In the genomic region with DNA sequence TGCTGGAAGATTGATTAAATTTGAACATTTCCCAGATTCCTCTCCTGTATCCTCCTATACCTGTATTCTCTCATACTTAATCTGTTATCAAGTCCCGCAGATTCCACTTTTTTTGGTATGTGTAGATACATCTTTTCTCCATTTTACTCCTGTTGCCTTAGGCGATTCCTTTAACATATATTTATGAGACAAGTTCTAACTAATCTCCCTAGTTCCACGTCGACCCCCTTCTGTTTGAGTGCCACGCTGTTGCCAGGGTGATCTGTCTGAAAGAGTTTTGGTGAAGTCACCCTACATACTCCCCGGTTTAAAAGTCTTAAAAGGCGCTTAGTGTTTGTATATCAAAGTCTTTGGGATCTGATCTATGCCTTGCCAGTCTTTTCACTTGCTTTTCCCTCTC, we compare ENCODE assay signal across 11 cellular contexts. TPM values are rescaled to one million over a fixed set of nuclear protein-coding genes. Genes with fewer than 3 reads are reported as not detected.
DNase-seq lines count a peak whose midpoint lies in the region; ATAC-seq and TF ChIP-seq lines count a peak whose summit lies in the region.
"Had no signal": no experiment of that assay in that cellular context is flagged by ENCODE, and none has a peak within 500 bp of the region (broad histone marks: within the 10 kb centered on the region; RNA-seq: fewer than 3 reads in every experiment).

No MANE protein-coding gene starts in this region.

- H3K4me1 ChIP-seq in foreskin keratinocyte (peaks cover 5% of the 10 kb centered on the region), smooth muscle cell (ENCODE audit: low read depth) (peaks cover 22% of the 10 kb centered on the region)

- H3K36me3 Mint-ChIP-seq in activated CD4-positive, alpha-beta T cell treated with anti-CD3 and anti-CD28 coated beads, Interleukin-2, amount 10 ng/mL, durations not matched to agents 24 days and 14 days (ENCODE audit: low read depth) = peaks cover 24% of the 10 kb centered on the region
- H3K36me3 Mint-ChIP-seq in activated naive CD4-positive, alpha-beta T cell treated with anti-CD3 and anti-CD28 coated beads, Interleukin-2, amount 50 U/mL, for 72 hours = peaks cover 21 to 29% of the 10 kb centered on the region in 2 donors

- H3K36me3 ChIP-seq in smooth muscle cell (ENCODE audit: low read depth) = no peaks in the 10 kb centered on the region

- ATAC-seq in activated naive CD4-positive, alpha-beta T cell treated with anti-CD3 and anti-CD28 coated beads, Interleukin-2, amount 50 U/mL, for 72 hours = no peak
- ATAC-seq in foreskin keratinocyte = peak; percentile 47
- ATAC-seq: HCT116 had no signal

- H3K27me3 ChIP-seq in foreskin keratinocyte (no peaks in the 10 kb centered on the region), smooth muscle cell (ENCODE audit: low read depth) (no peaks in the 10 kb centered on the region)

- no peaks in the 10 kb centered on the region for H3F3A ChIP-seq in smooth muscle cell (ENCODE audit: low read depth)

- peak overlapping the region; percentile 86 for H3K27ac Mint-ChIP-seq in activated CD4-positive, alpha-beta T cell treated with anti-CD3 and anti-CD28 coated beads, Interleukin-2, amount 10 ng/mL, durations not matched to agents 24 days and 14 days
- H3K27ac Mint-ChIP-seq in activated naive CD4-positive, alpha-beta T cell treated with anti-CD3 and anti-CD28 coated beads, Interleukin-2, amount 50 U/mL, for 72 hours = peak overlapping the region; percentile 93 to 98

- peaks cover 18% of the 10 kb centered on the region for H4K20me1 ChIP-seq in smooth muscle cell (ENCODE audit: low read depth)

- H3K9me3 ChIP-seq in smooth muscle cell (replicated peaks; ENCODE audit: low read depth) = peaks cover 3% of the 10 kb centered on the region

- H3K79me2 ChIP-seq in smooth muscle cell (ENCODE audit: low read depth) = peaks cover 47% of the 10 kb centered on the region

- H2AFZ ChIP-seq in smooth muscle cell (ENCODE audit: low read depth) = no peak overlapping the region

- 45% methylated on average over 7 of the region's 7 CpGs for WGBS in smooth muscle cell (ENCODE audit: low lambda C conversion rate)

- intact Hi-C loops in activated CD4-positive, alpha-beta T cell treated with anti-CD3 and anti-CD28 coated beads, Interleukin-2, amount 10 ng/mL, durations not matched to agents 24 days and 14 days (cut with micrococcal nuclease) = no loop called here

- peak overlapping the region; percentile 98 for H3K9ac ChIP-seq in smooth muscle cell (ENCODE audit: low read depth)

- peak overlapping the region; percentile 66 for H3K4me3 ChIP-seq in smooth muscle cell

- H3K4me1 Mint-ChIP-seq in activated CD4-positive, alpha-beta T cell treated with anti-CD3 and anti-CD28 coated beads, Interleukin-2, amount 10 ng/mL, durations not matched to agents 24 days and 14 days = peaks cover 28% of the 10 kb centered on the region

- no peaks in the 10 kb centered on the region for H3K9me3 Mint-ChIP-seq in activated CD4-positive, alpha-beta T cell treated with anti-CD3 and anti-CD28 coated beads, Interleukin-2, amount 10 ng/mL, durations not matched to agents 24 days and 14 days
- H3K9me3 Mint-ChIP-seq in activated naive CD4-positive, alpha-beta T cell treated with anti-CD3 and anti-CD28 coated beads, Interleukin-2, amount 50 U/mL, for 72 hours = no peaks in the 10 kb centered on the region

- H3K27ac ChIP-seq in foreskin keratinocyte (peak overlapping the region; percentile 62), smooth muscle cell (ENCODE audit: low read depth) (peak overlapping the region; percentile 99)

- H3K4me3 Mint-ChIP-seq in activated CD4-positive, alpha-beta T cell treated with anti-CD3 and anti-CD28 coated beads, Interleukin-2, amount 10 ng/mL, durations not matched to agents 24 days and 14 days = peak overlapping the region; percentile 81

- H3K27me3 Mint-ChIP-seq in activated CD4-positive, alpha-beta T cell treated with anti-CD3 and anti-CD28 coated beads, Interleukin-2, amount 10 ng/mL, durations not matched to agents 24 days and 14 days = peaks cover 2% of the 10 kb centered on the region

- peak overlapping the region; percentile 84 for H3K4me2 ChIP-seq in smooth muscle cell

- TF ChIP-seq CTCF in foreskin keratinocyte (conservative IDR thresholded peaks at IDR 0.05) (no peak), smooth muscle cell (IDR thresholded peaks at IDR 0.05; ENCODE audit: borderline replicate concordance, insufficient read depth, poor library complexity, severe bottlenecking) (no peak)

- DNase-seq in activated CD4-positive, alpha-beta T cell treated with anti-CD3 and anti-CD28 coated beads, Interleukin-2, amount 10 ng/mL, durations not matched to agents 24 days and 14 days = no peak
- DNase-seq in activated CD4-positive, alpha-beta T cell treated with anti-CD3 and anti-CD28 coated beads for 1 hour = no peak
- no peak for DNase-seq in activated naive CD4-positive, alpha-beta T cell treated with anti-CD3 and anti-CD28 coated beads, Interleukin-2, amount 50 U/mL, for 72 hours (ENCODE audit: low spot score in 2 of 2)
- DNase-seq in foreskin keratinocyte (peak in 1 of 2 donors; percentile 66), smooth muscle cell (lab: John Stamatoyannopoulos, UW; ENCODE audit: unreplicated experiment) (no peak), NOMO-1 (lab: John Stamatoyannopoulos, UW; ENCODE audit: unreplicated experiment in 2 of 2) (no peak), OCI-M2 (lab: John Stamatoyannopoulos, UW; ENCODE audit: unreplicated experiment) (no peak), NCI-H187 (lab: John Stamatoyannopoulos, UW) (no peak)
- DNase-seq: Kasumi-1; stimulated activated CD4-positive, alpha-beta T cell treated with anti-CD3 and anti-CD28 coated beads, Interleukin-15, amount 100 ng/mL, for 24 hours had no signal

RNA-seq across cellular contexts. Expression of a gene that starts 2.4 kb away (rescaled TPM):
- total RNA-seq in activated CD4-positive, alpha-beta T cell treated with anti-CD3 and anti-CD28 coated beads, Interleukin-2, amount 10 ng/mL, durations not matched to agents 24 days and 14 days = 19.9 and 21.5 TPM in 2 replicates
- 10 to 100 TPM; 27.8 to 30.9 TPM for total RNA-seq in activated naive CD4-positive, alpha-beta T cell treated with anti-CD3 and anti-CD28 coated beads, Interleukin-2, amount 50 U/mL, for 72 hours
- 59.4 and 66.1 TPM in 2 replicates for total RNA-seq in foreskin keratinocyte
- polyA plus RNA-seq in foreskin keratinocyte = 35.8 and 43.2 TPM in 2 replicates
- 56.4 and 64.4 TPM in 2 replicates for total RNA-seq in smooth muscle cell
- 79.9 and 88.3 TPM in 2 replicates for polyA plus RNA-seq in smooth muscle cell

RNA-seq across cellular contexts. Expression of a gene that starts 2.7 kb away (rescaled TPM):
- 66.6 and 70.7 TPM in 2 replicates for total RNA-seq in activated CD4-positive, alpha-beta T cell treated with anti-CD3 and anti-CD28 coated beads, Interleukin-2, amount 10 ng/mL, durations not matched to agents 24 days and 14 days
- 10 to 100 TPM; 63.8 to 98.2 TPM for total RNA-seq in activated naive CD4-positive, alpha-beta T cell treated with anti-CD3 and anti-CD28 coated beads, Interleukin-2, amount 50 U/mL, for 72 hours
- total RNA-seq in foreskin keratinocyte = 40.4 and 43.1 TPM in 2 replicates
- 43.4 and 47.7 TPM in 2 replicates for polyA plus RNA-seq in foreskin keratinocyte
- 41.2 and 54.0 TPM in 2 replicates for total RNA-seq in smooth muscle cell
- polyA plus RNA-seq in smooth muscle cell = 43.2 and 46.9 TPM in 2 replicates

RNA-seq across cellular contexts. Expression of a gene that starts 19.6 kb away (rescaled TPM):
- total RNA-seq in activated CD4-positive, alpha-beta T cell treated with anti-CD3 and anti-CD28 coated beads, Interleukin-2, amount 10 ng/mL, durations not matched to agents 24 days and 14 days = 252 and 278 TPM in 2 replicates
- total RNA-seq in activated naive CD4-positive, alpha-beta T cell treated with anti-CD3 and anti-CD28 coated beads, Interleukin-2, amount 50 U/mL, for 72 hours = 100 to 1,000 TPM; 236 to 271 TPM
- total RNA-seq in foreskin keratinocyte (1,650 and 1,673 TPM in 2 replicates), smooth muscle cell (2,676 and 3,414 TPM in 2 replicates)
- polyA plus RNA-seq in foreskin keratinocyte (2,670 and 2,691 TPM in 2 replicates), smooth muscle cell (301 and 319 TPM in 2 replicates)

RNA-seq across cellular contexts. Expression of a gene that starts 24.5 kb away (rescaled TPM):
- not detected in 2 replicates for total RNA-seq in activated CD4-positive, alpha-beta T cell treated with anti-CD3 and anti-CD28 coated beads, Interleukin-2, amount 10 ng/mL, durations not matched to agents 24 days and 14 days
- total RNA-seq in activated naive CD4-positive, alpha-beta T cell treated with anti-CD3 and anti-CD28 coated beads, Interleukin-2, amount 50 U/mL, for 72 hours = under 1 TPM; 0.19 to 0.41 TPM
- total RNA-seq in foreskin keratinocyte (0.07 TPM in 1 of 2 replicates, not detected in the other), smooth muscle cell (not detected in 2 replicates)
- polyA plus RNA-seq in foreskin keratinocyte (0.03 TPM in 1 of 2 replicates, not detected in the other), smooth muscle cell (0.72 TPM in 1 of 2 replicates, not detected in the other)
